Comparison of ENCODE assay signal across 21 cellular contexts in genomic region chr6:106025655-106026054, GRCh38.
"Had no signal": no experiment of that assay in that cellular context is flagged by ENCODE, and none has a peak within 500 bp of the region (broad histone marks: within the 10 kb centered on the region; RNA-seq: fewer than 3 reads in every experiment).

No MANE protein-coding gene starts in this region.

- H3K4me3 ChIP-seq: esophagus squamous epithelium, lung, mucosa of descending colon, spleen had no signal

- H3K36me3 ChIP-seq: esophagus squamous epithelium, spleen had no signal

- H3K9me3 ChIP-seq: esophagus squamous epithelium, mucosa of descending colon, spleen had no signal

- H3K4me3 Mint-ChIP-seq: activated B cell treated with CpG ODN at 0.5 μM for 24 hours; activated naive CD8-positive, alpha-beta T cell; activated T-cell treated with anti-CD3 and anti-CD28 coated beads, Interleukin-2, amount 50 U/mL, for 24 hours; natural killer cell treated with Interleukin-12 subunit alpha and Interleukin-12 subunit beta and Interleukin-15 and Interleukin-18, amount 100 ng/mL, for 72 hours; stimulated activated naive B cell treated with anti-CD40 and anti-IgM and Interleukin-4, amounts not matched to agents 10 μg/mL and 1 μg/mL and 100 μg/mL, for 72 hours had no signal

- H3K36me3 Mint-ChIP-seq: natural killer cell treated with Interleukin-12 subunit alpha and Interleukin-12 subunit beta and Interleukin-15 and Interleukin-18, amount 100 ng/mL, for 72 hours; stimulated activated naive B cell treated with anti-CD40 and anti-IgM and Interleukin-4, amounts not matched to agents 10 μg/mL and 1 μg/mL and 100 μg/mL, for 72 hours had no signal

- H3K9me3 Mint-ChIP-seq: activated B cell treated with CpG ODN at 0.5 μM for 24 hours; activated T-cell treated with anti-CD3 and anti-CD28 coated beads, Interleukin-2, amount 50 U/mL, for 24 hours; natural killer cell treated with Interleukin-12 subunit alpha and Interleukin-12 subunit beta and Interleukin-15 and Interleukin-18, amount 100 ng/mL, for 72 hours; stimulated activated naive B cell treated with anti-CD40 and anti-IgM and Interleukin-4, amounts not matched to agents 10 μg/mL and 1 μg/mL and 100 μg/mL, for 72 hours had no signal

- H3K27me3 ChIP-seq: esophagus squamous epithelium had no signal

- FAIRE-seq: bronchial epithelial cell, endometrium, TTC549 had no signal

- H3K27ac Mint-ChIP-seq: activated B cell treated with CpG ODN at 0.5 μM for 24 hours; activated naive CD8-positive, alpha-beta T cell; activated T-cell treated with anti-CD3 and anti-CD28 coated beads, Interleukin-2, amount 50 U/mL, for 24 hours; natural killer cell treated with Interleukin-12 subunit alpha and Interleukin-12 subunit beta and Interleukin-15 and Interleukin-18, amount 100 ng/mL, for 72 hours; progenitor cell of endocrine pancreas; stimulated activated naive B cell treated with anti-CD40 and anti-IgM and Interleukin-4, amounts not matched to agents 10 μg/mL and 1 μg/mL and 100 μg/mL, for 72 hours had no signal

- H3K27ac ChIP-seq: esophagus squamous epithelium, spleen had no signal

- ATAC-seq: mucosa of descending colon; natural killer cell treated with Interleukin-12 subunit alpha and Interleukin-12 subunit beta and Interleukin-15 and Interleukin-18, amount 100 ng/mL, for 72 hours; right cardiac atrium; stimulated activated naive B cell treated with anti-CD40 and anti-IgM and Interleukin-4, amounts not matched to agents 10 μg/mL and 1 μg/mL and 100 μg/mL, for 72 hours had no signal

- DNase-seq: activated B cell treated with CpG ODN at 0.5 μM for 24 hours; activated CD4-positive, alpha-beta T cell treated with anti-CD3 and anti-CD28 coated beads, Interleukin-2, amount 50 U/mL, for 4 hours; activated effector memory CD4-positive, alpha-beta T cell treated with anti-CD3 and anti-CD28 coated beads, Interleukin-2, amount 50 U/mL, for 16 hours; activated T-cell treated with anti-CD3 and anti-CD28 coated beads, Interleukin-2, amount 50 U/mL, for 24 hours; esophagus squamous epithelium; hippocampal formation; mucosa of descending colon; nucleus accumbens; right cardiac atrium; spleen; stimulated activated CD4-positive, alpha-beta T cell treated with anti-CD3 and anti-CD28 coated beads, Interleukin-1b, Interleukin-23, amount 100 ng/mL, for 48 hours; stimulated activated naive B cell treated with anti-CD40 and anti-IgM and Interleukin-4, amounts not matched to agents 10 μg/mL and 1 μg/mL and 100 μg/mL, for 72 hours; T-helper 2 cell; trophoblast cell had no signal

- H3K4me1 Mint-ChIP-seq: activated B cell treated with CpG ODN at 0.5 μM for 24 hours had no signal
